ENCODE assay signal across 9 cellular contexts in the genomic region with DNA sequence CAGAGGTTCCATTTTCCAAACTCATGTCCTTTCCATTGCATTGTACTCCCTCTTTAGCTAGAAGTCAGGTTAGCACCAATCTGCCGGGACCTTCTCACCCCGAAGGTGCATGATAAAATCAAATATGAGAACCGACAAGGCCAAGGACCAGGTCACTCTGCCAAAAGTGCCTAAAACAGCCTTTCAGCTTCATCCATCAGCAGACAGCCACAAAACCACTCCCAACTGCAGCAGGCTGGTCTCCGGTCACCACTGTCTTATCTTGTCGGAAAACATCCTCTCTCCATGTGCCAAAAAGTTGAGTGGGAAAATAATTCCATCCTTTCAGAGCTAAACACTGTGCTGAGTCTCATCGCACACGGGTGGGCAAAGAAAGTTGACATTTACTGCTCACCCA. TPM values are rescaled to one million over a fixed set of nuclear protein-coding genes. Genes with fewer than 3 reads are reported as not detected.
A peak's percentile ranks its signal among the peaks of the same experiment; 100 is the strongest.
DNase-seq lines count a peak whose midpoint lies in the region; ATAC-seq, FAIRE-seq and TF ChIP-seq lines count a peak whose summit lies in the region.
"Had no signal": no experiment of that assay in that cellular context is flagged by ENCODE, and none has a peak within 500 bp of the region (broad histone marks: within the 10 kb centered on the region; RNA-seq: fewer than 3 reads in every experiment).

No MANE protein-coding gene starts in this region.

- FAIRE-seq in endothelial cell of umbilical vein (lab: Jason Lieb, UNC) = peak; percentile 47

- intact Hi-C loops in Calu3 (cut with micrococcal nuclease; ENCODE audit: unreplicated experiment) = no loop called here
- intact Hi-C loops in endothelial cell of umbilical vein (cut with micrococcal nuclease) = no loop called here

- H3K36me3 Mint-ChIP-seq in Calu3 (ENCODE audit: insufficient read depth, unreplicated experiment) = peaks cover 27% of the 10 kb centered on the region

- BruUV-seq in Calu3 (replicated peaks; lab: Mats Ljungman, UMichigan) (TSS peak; percentile 42), endothelial cell of umbilical vein (replicated peaks; lab: Mats Ljungman, UMichigan) (TSS peak; percentile 26)

- no peak for ATAC-seq in activated CD4-positive, CD25-positive, alpha-beta regulatory T cell treated with anti-CD3 and anti-CD28 coated beads, Interleukin-2, amount 50 U/mL, for 24 hours
- no peak for ATAC-seq in GM18520 (IDR thresholded peaks at IDR 0.05; ENCODE audit: unreplicated experiment)

- POLR2A ChIA-PET in endothelial cell of umbilical vein (lab: Charles Lee) = no interaction called here

- H2AFZ ChIP-seq in endothelial cell of umbilical vein (ENCODE audit: low read depth, low read length) (no peak overlapping the region), parathyroid adenoma (no peak overlapping the region)

- dilution Hi-C loops in endothelial cell of umbilical vein (cut with MboI; ENCODE audit: extremely low pct_ligation_motif_present, low sequenced_read_pairs) = no loop called here

- H3K4me1 Mint-ChIP-seq in Calu3 (ENCODE audit: low read depth, unreplicated experiment) = peaks cover 23% of the 10 kb centered on the region

- H3K79me2 ChIP-seq in endothelial cell of umbilical vein (ENCODE audit: control insufficient read depth, insufficient read depth, low read length) (peaks cover 52% of the 10 kb centered on the region), parathyroid adenoma (peaks cover 12% of the 10 kb centered on the region)

- H3K4me3 ChIP-seq in endothelial cell of umbilical vein (replicated peaks in 1 of 3; ENCODE audit: insufficient read depth in 1 of 3, low read depth in 1 of 3, low read length in 3 of 3) (peak overlapping the region in 1 of 3 experiments; percentile 79), parathyroid adenoma (ENCODE audit: low read depth, low read length) (peak overlapping the region; percentile 86)

- H3K9me1 ChIP-seq in endothelial cell of umbilical vein (replicated peaks; ENCODE audit: control insufficient read depth, extremely low read depth, insufficient read depth, low read length) = no peaks in the 10 kb centered on the region

- TF ChIP-seq CTCF in Calu3 (IDR thresholded peaks at IDR 0.05; ENCODE audit: unreplicated experiment) (no peak), endothelial cell of umbilical vein (IDR thresholded peaks at IDR 0.05; ENCODE audit: extremely low read depth in 1 of 2, insufficient read depth in 1 of 2, low read depth in 1 of 2, low read length in 2 of 2) (no peak), parathyroid adenoma (IDR thresholded peaks at IDR 0.05) (no peak)

- H3K27me3 Mint-ChIP-seq in Calu3 (ENCODE audit: unreplicated experiment) = no peaks in the 10 kb centered on the region

- DNase-seq in Calu3 (no peak), OCI-M1 (lab: John Stamatoyannopoulos, UW) (peak; percentile 80), endothelial cell of umbilical vein (ENCODE audit: low read depth, low spot score) (no peak), GF-D8 (lab: John Stamatoyannopoulos, UW) (no peak)
- DNase-seq in NK-92 treated with Interleukin-12 subunit alpha and Interleukin-12 subunit beta, amount 100 ng/mL, for 24 hours (lab: John Stamatoyannopoulos, UW) = no peak
- DNase-seq: NCI-H146 had no signal

- H3K9ac ChIP-seq in endothelial cell of umbilical vein (replicated peaks; ENCODE audit: extremely low read depth, insufficient read depth, low read length) = no peak overlapping the region
- H3K9ac ChIP-seq in parathyroid adenoma = no peak overlapping the region

- no peaks in the 10 kb centered on the region for H3K9me3 Mint-ChIP-seq in Calu3 (ENCODE audit: low read depth, unreplicated experiment)

- H3K27ac Mint-ChIP-seq in Calu3 (ENCODE audit: unreplicated experiment) = no peak overlapping the region

- H4K20me1 ChIP-seq in endothelial cell of umbilical vein (replicated peaks; ENCODE audit: control insufficient read depth, extremely low read depth, insufficient read depth, low read length) = peaks cover 2% of the 10 kb centered on the region

- H3K27me3 ChIP-seq in endothelial cell of umbilical vein (ENCODE audit: control insufficient read depth in 2 of 2, insufficient read depth in 2 of 2, low read length in 2 of 2) (no peaks in the 10 kb centered on the region), parathyroid adenoma (ENCODE audit: control insufficient read depth, insufficient read depth, low read length) (no peaks in the 10 kb centered on the region)

- CTCF ChIA-PET in Calu3 (lab: Charles Lee) = no interaction called here
- CTCF ChIA-PET in endothelial cell of umbilical vein (lab: Charles Lee) = no interaction called here

- H3K4me1 ChIP-seq in endothelial cell of umbilical vein (ENCODE audit: control insufficient read depth, extremely low read depth, insufficient read depth, low read length) (peaks cover 17% of the 10 kb centered on the region), parathyroid adenoma (peaks cover 7% of the 10 kb centered on the region)

- H3K4me2 ChIP-seq in endothelial cell of umbilical vein (ENCODE audit: insufficient read depth, low read length) (peak overlapping the region; percentile 92), parathyroid adenoma (ENCODE audit: low read length) (peak overlapping the region; percentile 83)

- H3K27ac ChIP-seq in endothelial cell of umbilical vein (ENCODE audit: insufficient read depth, low read depth, low read length) = no peak overlapping the region
- no peak overlapping the region for H3K27ac ChIP-seq in parathyroid adenoma

- TF ChIP-seq POLR2A in endothelial cell of umbilical vein (IDR thresholded peaks at IDR 0.05; ENCODE audit: low read depth, low read length) = no peak

- H3K9me3 ChIP-seq in endothelial cell of umbilical vein (replicated peaks; ENCODE audit: control insufficient read depth, insufficient read depth, low read length) (no peaks in the 10 kb centered on the region), parathyroid adenoma (ENCODE audit: control insufficient read depth, low read length) (no peaks in the 10 kb centered on the region)

- H3K4me3 Mint-ChIP-seq in Calu3 (ENCODE audit: low read depth, unreplicated experiment) = peak overlapping the region; percentile 96

- H3K36me3 ChIP-seq in endothelial cell of umbilical vein (ENCODE audit: control insufficient read depth in 2 of 2, extremely low read depth in 1 of 2, insufficient read depth in 2 of 2, low read length in 2 of 2) (peaks cover 0 to under 1% of the 10 kb centered on the region in 2 experiments), parathyroid adenoma (ENCODE audit: control insufficient read depth, insufficient read depth, low read length) (no peaks in the 10 kb centered on the region)

TF ChIP-seq in endothelial cell of umbilical vein, 7 proteins besides CTCF, POLR2A, EP300 and RAD21:
- TF ChIP-seq FOS (IDR thresholded peaks at IDR 0.05; ENCODE audit: borderline replicate concordance, insufficient read depth, low read length) (no peak), EZH2 (IDR thresholded peaks at IDR 0.05; ENCODE audit: borderline replicate concordance, low read depth, low read length, severe bottlenecking) (no peak), JUN (IDR thresholded peaks at IDR 0.05; ENCODE audit: borderline replicate concordance, insufficient read depth, insufficient read length, low read depth) (no peak), MYC (IDR thresholded peaks at IDR 0.05; ENCODE audit: low read depth, low read length) (no peak), GATA2 (IDR thresholded peaks at IDR 0.05; ENCODE audit: insufficient read depth, insufficient read length, low read depth, low read length) (no peak), POLR2AphosphoS5 (IDR thresholded peaks at IDR 0.05; ENCODE audit: insufficient read depth, low read depth, low read length) (no peak)
- TF ChIP-seq, protein P1, sequence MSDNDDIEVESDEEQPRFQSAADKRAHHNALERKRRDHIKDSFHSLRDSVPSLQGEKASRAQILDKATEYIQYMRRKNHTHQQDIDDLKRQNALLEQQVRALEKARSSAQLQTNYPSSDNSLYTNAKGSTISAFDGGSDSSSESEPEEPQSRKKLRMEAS (IDR thresholded peaks at IDR 0.05; ENCODE audit: insufficient read depth, insufficient read length) = no peak

RNA-seq across cellular contexts. Expression of a gene that starts 1.4 kb away (rescaled TPM):
- total RNA-seq in Calu3 (2022) = 69.2 and 77.9 TPM in 2 replicates
- total RNA-seq in endothelial cell of umbilical vein = 51.4 and 56.4 TPM in 2 replicates
- polyA plus RNA-seq in endothelial cell of umbilical vein = 28.9 and 30.1 TPM in 2 replicates
- 26.0 and 26.8 TPM in 2 replicates for polyA plus RNA-seq in endothelial cell of umbilical vein (2011; cell fraction: cytosol; rRNA removed)
- polyA plus RNA-seq in endothelial cell of umbilical vein (2011; cell fraction: nucleus; rRNA removed) = 85.0 and 101 TPM in 2 replicates
- 21.0 and 21.4 TPM in 2 replicates for polyA plus RNA-seq in endothelial cell of umbilical vein (2012)
- polyA minus RNA-seq in endothelial cell of umbilical vein = 61.4 and 70.0 TPM in 2 replicates
- polyA minus RNA-seq in endothelial cell of umbilical vein (2011; cell fraction: cytosol; rRNA and poly(A)+ RNA removed) = 20.0 TPM
- polyA minus RNA-seq in endothelial cell of umbilical vein (2011; cell fraction: nucleus; rRNA and poly(A)+ RNA removed) = 100 and 110 TPM in 2 replicates

RNA-seq across cellular contexts. Expression of a gene that starts 1.6 kb away (rescaled TPM):
- total RNA-seq in Calu3 (2022) = 28.8 and 35.9 TPM in 2 replicates
- 26.7 and 27.0 TPM in 2 replicates for total RNA-seq in endothelial cell of umbilical vein
- 16.2 and 16.4 TPM in 2 replicates for polyA plus RNA-seq in endothelial cell of umbilical vein
- 28.3 and 29.0 TPM in 2 replicates for polyA plus RNA-seq in endothelial cell of umbilical vein (2011; cell fraction: cytosol; rRNA removed)
- 8.1 and 11.1 TPM in 2 replicates for polyA plus RNA-seq in endothelial cell of umbilical vein (2011; cell fraction: nucleus; rRNA removed)
- 25.1 and 27.0 TPM in 2 replicates for polyA plus RNA-seq in endothelial cell of umbilical vein (2012)
- polyA minus RNA-seq in endothelial cell of umbilical vein = 11.9 and 17.5 TPM in 2 replicates
- polyA minus RNA-seq in endothelial cell of umbilical vein (2011; cell fraction: cytosol; rRNA and poly(A)+ RNA removed) = 5.4 TPM
- 4.2 and 5.3 TPM in 2 replicates for polyA minus RNA-seq in endothelial cell of umbilical vein (2011; cell fraction: nucleus; rRNA and poly(A)+ RNA removed)

RNA-seq across cellular contexts. Expression of a gene that starts 60.0 kb away (rescaled TPM):
- total RNA-seq in Calu3 (2022) (68.0 and 69.9 TPM in 2 replicates), endothelial cell of umbilical vein (47.1 and 50.6 TPM in 2 replicates)
- polyA plus RNA-seq in endothelial cell of umbilical vein = 15.4 and 18.0 TPM in 2 replicates
- polyA plus RNA-seq in endothelial cell of umbilical vein (2011; cell fraction: cytosol; rRNA removed) = 17.3 and 19.3 TPM in 2 replicates
- 11.4 and 13.5 TPM in 2 replicates for polyA plus RNA-seq in endothelial cell of umbilical vein (2011; cell fraction: nucleus; rRNA removed)
- polyA plus RNA-seq in endothelial cell of umbilical vein (2012) = 20.8 and 27.2 TPM in 2 replicates
- polyA minus RNA-seq in endothelial cell of umbilical vein = 37.3 and 43.3 TPM in 2 replicates
- polyA minus RNA-seq in endothelial cell of umbilical vein (2011; cell fraction: cytosol; rRNA and poly(A)+ RNA removed) = 12.2 TPM
- polyA minus RNA-seq in endothelial cell of umbilical vein (2011; cell fraction: nucleus; rRNA and poly(A)+ RNA removed) = 13.4 and 14.8 TPM in 2 replicates
